Comparison of ENCODE assay signal across 1 cellular context in the genomic region with DNA sequence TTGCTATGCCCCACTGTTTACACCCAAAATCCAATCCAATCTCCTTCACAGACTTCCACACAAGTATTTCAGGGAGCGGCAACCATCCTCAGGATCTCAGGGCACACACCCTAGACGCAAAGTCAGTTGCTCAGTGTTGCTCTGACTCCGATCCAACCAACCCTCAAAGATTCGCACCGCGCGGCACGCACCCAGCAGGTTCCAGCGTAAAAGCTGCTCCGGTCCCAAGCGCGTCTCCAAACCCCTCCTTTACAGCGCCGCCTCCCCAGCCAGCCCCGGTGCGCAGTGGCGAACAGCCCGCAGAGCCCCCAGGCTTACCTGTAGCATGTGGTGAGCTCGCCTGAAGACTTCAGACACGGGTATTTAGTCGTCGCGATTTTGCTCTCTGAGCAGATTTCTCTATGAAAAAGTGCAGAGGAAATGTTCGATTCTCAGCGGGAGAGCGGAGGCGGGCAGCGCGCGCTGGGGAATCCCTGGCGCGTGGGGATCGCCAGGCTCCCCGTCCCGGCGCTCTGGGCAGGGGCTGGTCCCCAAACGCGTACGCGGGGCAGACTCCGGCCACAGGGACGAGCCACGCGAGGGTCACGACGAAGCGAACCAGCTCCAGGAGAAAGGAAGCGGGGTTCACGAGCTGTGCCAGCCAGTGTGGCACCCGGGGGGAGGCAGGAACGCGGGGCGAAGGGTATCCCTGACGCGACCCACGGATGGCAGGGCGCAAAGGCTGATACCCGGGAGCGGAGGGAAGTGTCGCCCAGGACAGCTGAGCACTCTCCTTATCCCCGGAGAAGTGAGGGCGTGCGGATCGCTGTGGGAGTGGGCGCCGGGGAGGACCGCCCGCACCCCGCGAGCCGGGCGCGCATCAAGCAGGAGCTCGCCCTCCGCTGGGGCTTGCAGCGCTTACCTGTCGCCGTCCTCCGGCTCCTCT.
TF ChIP-seq lines count a peak whose summit lies in the region.

No MANE protein-coding gene starts in this region.

TF ChIP-seq in HepG2, 621 proteins besides CTCF, POLR2A, EP300 and RAD21 (continued from another document):
- TF ChIP-seq ZNF431 (CRISPR knock-in tag; IDR thresholded peaks at IDR 0.05; ENCODE audit: borderline replicate concordance, low read depth), result no peak
- TF ChIP-seq ZNF549 (CRISPR knock-in tag; IDR thresholded peaks at IDR 0.05), result no peak
- TF ChIP-seq SMAD1 (CRISPR knock-in tag; IDR thresholded peaks at IDR 0.05; ENCODE audit: borderline replicate concordance, low read depth), result no peak
- TF ChIP-seq CSRNP2 (CRISPR knock-in tag; conservative IDR thresholded peaks at IDR 0.05; ENCODE audit: low read depth), result no peak
- no peak for TF ChIP-seq DPF2 (CRISPR knock-in tag; IDR thresholded peaks at IDR 0.05; ENCODE audit: borderline replicate concordance, low read depth)
- TF ChIP-seq ZNF850 (CRISPR knock-in tag; conservative IDR thresholded peaks at IDR 0.05), result no peak
- TF ChIP-seq DNMT3B (CRISPR knock-in tag; conservative IDR thresholded peaks at IDR 0.05), result no peak
- no peak for TF ChIP-seq SP5 (CRISPR knock-in tag; IDR thresholded peaks at IDR 0.05; ENCODE audit: borderline replicate concordance, low read depth)
- TF ChIP-seq, protein P1, sequence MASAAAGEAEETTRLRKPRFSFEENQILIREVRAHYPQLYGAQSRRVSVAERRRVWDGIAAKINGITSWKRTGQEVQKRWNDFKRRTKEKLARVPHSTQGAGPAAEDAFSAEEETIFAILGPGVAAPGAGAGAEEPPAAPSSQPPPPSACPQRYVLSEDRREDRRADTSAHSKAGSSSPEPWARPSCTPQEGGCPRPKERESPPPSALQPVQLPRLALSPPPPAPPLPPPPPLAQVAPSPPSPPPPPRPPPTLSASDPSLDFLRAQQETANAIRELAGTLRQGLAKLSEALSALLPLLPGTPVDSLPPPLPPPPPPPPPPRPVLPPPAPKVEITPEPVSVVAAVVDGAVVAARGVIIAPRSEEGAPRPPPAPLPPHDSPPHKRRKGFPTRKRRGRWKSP (CRISPR knock-in tag; IDR thresholded peaks at IDR 0.05), result no peak
- no peak for TF ChIP-seq ZBTB40 (IDR thresholded peaks at IDR 0.05)
- no peak for TF ChIP-seq ZBTB40 (CRISPR knock-in tag; IDR thresholded peaks at IDR 0.05)
- TF ChIP-seq ZNF232 (CRISPR knock-in tag; IDR thresholded peaks at IDR 0.05; ENCODE audit: borderline replicate concordance), result no peak
- TF ChIP-seq ZNF746 (CRISPR knock-in tag; IDR thresholded peaks at IDR 0.05), result no peak
- TF ChIP-seq NFYC (CRISPR knock-in tag; IDR thresholded peaks at IDR 0.05), result no peak
- no peak for TF ChIP-seq FUBP1 (CRISPR knock-in tag; IDR thresholded peaks at IDR 0.05; ENCODE audit: borderline replicate concordance)
